16 cellular contexts compared by ENCODE assay signal in the genomic region with DNA sequence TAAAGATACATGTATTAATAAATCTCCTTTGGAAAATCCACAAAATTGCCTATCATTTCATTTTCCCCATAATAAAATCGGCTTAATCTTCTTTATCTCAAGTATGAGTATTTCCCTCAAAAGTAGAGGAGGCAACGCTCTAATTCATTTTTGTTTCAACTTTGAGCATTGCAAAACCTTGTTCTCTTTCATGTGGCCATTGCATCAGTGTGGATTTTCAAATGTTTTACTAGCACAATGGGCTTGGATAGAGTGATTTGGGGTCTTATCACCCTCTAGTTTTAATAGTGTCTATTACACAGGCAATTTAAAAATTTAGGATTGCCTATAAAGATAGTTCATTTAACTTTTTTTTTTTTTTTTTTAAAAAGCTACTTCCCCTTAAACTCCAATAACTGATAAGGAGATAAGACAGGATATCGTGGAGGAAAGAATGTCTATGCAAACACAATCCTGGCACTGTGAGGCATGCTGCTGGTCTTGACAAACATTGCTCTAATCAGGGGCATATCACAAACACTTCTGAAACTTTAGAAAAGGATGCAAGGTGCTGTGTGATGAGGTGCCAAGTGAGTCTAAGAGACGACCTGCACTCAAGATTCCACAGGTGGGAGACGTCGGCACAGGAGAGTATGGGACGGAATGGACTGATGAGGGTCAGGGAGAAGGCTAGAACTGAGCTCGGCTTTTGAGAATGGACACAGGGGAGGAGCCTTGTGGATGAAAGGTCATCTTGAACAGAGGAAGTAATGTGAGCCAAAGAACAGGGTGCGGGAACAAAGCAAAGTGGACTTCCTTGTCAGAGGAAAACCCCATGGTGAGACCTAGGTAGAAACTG.
DNase-seq lines count a peak whose midpoint lies in the region; ATAC-seq and TF ChIP-seq lines count a peak whose summit lies in the region.
"Had no signal": no experiment of that assay in that cellular context is flagged by ENCODE, and none has a peak within 500 bp of the region (broad histone marks: within the 10 kb centered on the region; RNA-seq: fewer than 3 reads in every experiment).

No MANE protein-coding gene starts in this region.

- H3K27ac ChIP-seq in GM23338 (ENCODE audit: low read depth) (no peak overlapping the region), PC-9 (peak overlapping the region; percentile 87), rectal smooth muscle tissue (ENCODE audit: low read depth, low read length) (no peak overlapping the region)

- no peaks in the 10 kb centered on the region for H3K9me3 ChIP-seq in PC-9 (ENCODE audit: insufficient read depth, low read depth)

- peaks cover 3% of the 10 kb centered on the region for H3K27me3 Mint-ChIP-seq in GM23338 (ENCODE audit: insufficient read depth, low read depth, poor library complexity)

- H3K4me2 ChIP-seq in GM23338 = no peak overlapping the region
- H3K4me2 ChIP-seq in PC-9 = peak overlapping the region; percentile 69

- no peaks in the 10 kb centered on the region; the same call in 1 of the 2 replicates for H3K4me1 ChIP-seq in GM23338 (ENCODE audit: insufficient read depth)
- peaks cover 46% of the 10 kb centered on the region for H3K4me1 ChIP-seq in PC-9 (replicated peaks; ENCODE audit: insufficient read depth)
- H3K4me1 ChIP-seq in rectal smooth muscle tissue (ENCODE audit: control insufficient read depth, insufficient read depth, low read length) = no peaks in the 10 kb centered on the region

- H3K4me3 Mint-ChIP-seq in GM23338 = no peak overlapping the region
- H3K4me3 Mint-ChIP-seq: activated naive CD8-positive, alpha-beta T cell had no signal

- peaks cover 12% of the 10 kb centered on the region for H3K4me1 Mint-ChIP-seq in GM23338

- CTCF ChIA-PET in PC-9 (lab: Charles Lee) = no interaction called here

- POLR2A ChIA-PET in PC-9 (lab: Charles Lee; ENCODE audit: unreplicated experiment) = interaction anchor here (0.6 kb wide), 1 partner anchor 57 kb away, joined by 5 read pairs; no protein-coding TSS in a partner anchor

- H3K4me3 ChIP-seq in GM23338 = no peak overlapping the region
- H3K4me3 ChIP-seq in PC-9 = peak overlapping the region; percentile 4; the same call in 1 of the 2 replicates
- peak overlapping the region; percentile 19 for H3K4me3 ChIP-seq in rectal smooth muscle tissue (ENCODE audit: low read length)

- H3K9me2 ChIP-seq in GM23338 (ENCODE audit: insufficient read depth) (no peaks in the 10 kb centered on the region), PC-9 (ENCODE audit: insufficient read depth) (no peaks in the 10 kb centered on the region)

- no peak for ATAC-seq in GM23338
- peak; percentile 38 for ATAC-seq in left lobe of liver
- no peak for ATAC-seq in HG02623 (IDR thresholded peaks at IDR 0.05; ENCODE audit: unreplicated experiment)
- ATAC-seq: HCT116 had no signal

- H2AFZ ChIP-seq in GM23338 (no peak overlapping the region), PC-9 (peak overlapping the region; percentile 52)

- TF ChIP-seq CTCF in GM23338 (conservative IDR thresholded peaks at IDR 0.05; ENCODE audit: low read depth in 2 of 2) (no peak), PC-9 (conservative IDR thresholded peaks at IDR 0.05) (no peak; the same call in 1 of the 2 replicates)

- H3F3A ChIP-seq in GM23338 (replicated peaks; ENCODE audit: low read depth) (no peaks in the 10 kb centered on the region), PC-9 (ENCODE audit: insufficient read depth, low read depth) (peaks cover 14% of the 10 kb centered on the region)

- intact Hi-C loops in PC-9 (cut with micrococcal nuclease; ENCODE audit: unreplicated experiment) = loop anchor here (5.0 kb wide), 1 partner anchor 314 kb away; no protein-coding TSS in a partner anchor

- no peaks in the 10 kb centered on the region; the same call in 2 of the 3 replicates for H3K9me3 Mint-ChIP-seq in GM23338

- peak; percentile 5 for DNase-seq in GM23338 (ENCODE audit: low spot score)
- DNase-seq in PC-9 = peak; percentile 37 to 98
- DNase-seq in left lobe of liver (ENCODE audit: low spot score) = no peak
- no peak for DNase-seq in MV-4-11 (lab: John Stamatoyannopoulos, UW)
- DNase-seq in HCEC 1CT = no peak
- DNase-seq: activated CD4-positive, alpha-beta T cell treated with anti-CD3 and anti-CD28 coated beads for 48 hours; glutamatergic neuron; NCI-H1417; NCI-H2107; NCI-H510A; occipital lobe; SW 1271 had no signal

- H3K36me3 ChIP-seq in GM23338 (ENCODE audit: insufficient read depth) = no peaks in the 10 kb centered on the region
- H3K36me3 ChIP-seq in PC-9 (ENCODE audit: low read depth) = no peaks in the 10 kb centered on the region
- no peaks in the 10 kb centered on the region for H3K36me3 ChIP-seq in rectal smooth muscle tissue (ENCODE audit: control insufficient read depth, insufficient read depth, low read length)

- no peaks in the 10 kb centered on the region for H4K20me1 ChIP-seq in GM23338 (replicated peaks; ENCODE audit: insufficient read depth)
- H4K20me1 ChIP-seq in PC-9 (ENCODE audit: insufficient read depth) = no peaks in the 10 kb centered on the region

- H3K79me2 ChIP-seq in GM23338 (replicated peaks; ENCODE audit: insufficient read depth) (no peaks in the 10 kb centered on the region), PC-9 (ENCODE audit: low read depth) (no peaks in the 10 kb centered on the region)

- no peak overlapping the region for H3K9ac ChIP-seq in rectal smooth muscle tissue (ENCODE audit: low read length)

- no TSS peak for BruUV-seq in PC-9 (replicated peaks; lab: Mats Ljungman, UMichigan)

- no peaks in the 10 kb centered on the region for H3K27me3 ChIP-seq in GM23338 (ENCODE audit: insufficient read depth)
- H3K27me3 ChIP-seq in PC-9 (ENCODE audit: insufficient read depth, low read depth) = no peaks in the 10 kb centered on the region
- H3K27me3 ChIP-seq in rectal smooth muscle tissue (ENCODE audit: control insufficient read depth, insufficient read depth, low read length) = peaks cover 2% of the 10 kb centered on the region

- H3K27ac Mint-ChIP-seq in GM23338 = no peak overlapping the region
- H3K27ac Mint-ChIP-seq: activated naive CD8-positive, alpha-beta T cell had no signal

- H3K36me3 Mint-ChIP-seq in GM23338 (ENCODE audit: low read depth) = no peaks in the 10 kb centered on the region

TF ChIP-seq in GM23338, 12 proteins besides CTCF, POLR2A, EP300 and RAD21:
- TF ChIP-seq ZNF114 (CRISPR knock-in tag; IDR thresholded peaks at IDR 0.05) (no peak), JUNB (IDR thresholded peaks at IDR 0.05; ENCODE audit: unreplicated experiment) (no peak)
- TF ChIP-seq, protein P1, sequence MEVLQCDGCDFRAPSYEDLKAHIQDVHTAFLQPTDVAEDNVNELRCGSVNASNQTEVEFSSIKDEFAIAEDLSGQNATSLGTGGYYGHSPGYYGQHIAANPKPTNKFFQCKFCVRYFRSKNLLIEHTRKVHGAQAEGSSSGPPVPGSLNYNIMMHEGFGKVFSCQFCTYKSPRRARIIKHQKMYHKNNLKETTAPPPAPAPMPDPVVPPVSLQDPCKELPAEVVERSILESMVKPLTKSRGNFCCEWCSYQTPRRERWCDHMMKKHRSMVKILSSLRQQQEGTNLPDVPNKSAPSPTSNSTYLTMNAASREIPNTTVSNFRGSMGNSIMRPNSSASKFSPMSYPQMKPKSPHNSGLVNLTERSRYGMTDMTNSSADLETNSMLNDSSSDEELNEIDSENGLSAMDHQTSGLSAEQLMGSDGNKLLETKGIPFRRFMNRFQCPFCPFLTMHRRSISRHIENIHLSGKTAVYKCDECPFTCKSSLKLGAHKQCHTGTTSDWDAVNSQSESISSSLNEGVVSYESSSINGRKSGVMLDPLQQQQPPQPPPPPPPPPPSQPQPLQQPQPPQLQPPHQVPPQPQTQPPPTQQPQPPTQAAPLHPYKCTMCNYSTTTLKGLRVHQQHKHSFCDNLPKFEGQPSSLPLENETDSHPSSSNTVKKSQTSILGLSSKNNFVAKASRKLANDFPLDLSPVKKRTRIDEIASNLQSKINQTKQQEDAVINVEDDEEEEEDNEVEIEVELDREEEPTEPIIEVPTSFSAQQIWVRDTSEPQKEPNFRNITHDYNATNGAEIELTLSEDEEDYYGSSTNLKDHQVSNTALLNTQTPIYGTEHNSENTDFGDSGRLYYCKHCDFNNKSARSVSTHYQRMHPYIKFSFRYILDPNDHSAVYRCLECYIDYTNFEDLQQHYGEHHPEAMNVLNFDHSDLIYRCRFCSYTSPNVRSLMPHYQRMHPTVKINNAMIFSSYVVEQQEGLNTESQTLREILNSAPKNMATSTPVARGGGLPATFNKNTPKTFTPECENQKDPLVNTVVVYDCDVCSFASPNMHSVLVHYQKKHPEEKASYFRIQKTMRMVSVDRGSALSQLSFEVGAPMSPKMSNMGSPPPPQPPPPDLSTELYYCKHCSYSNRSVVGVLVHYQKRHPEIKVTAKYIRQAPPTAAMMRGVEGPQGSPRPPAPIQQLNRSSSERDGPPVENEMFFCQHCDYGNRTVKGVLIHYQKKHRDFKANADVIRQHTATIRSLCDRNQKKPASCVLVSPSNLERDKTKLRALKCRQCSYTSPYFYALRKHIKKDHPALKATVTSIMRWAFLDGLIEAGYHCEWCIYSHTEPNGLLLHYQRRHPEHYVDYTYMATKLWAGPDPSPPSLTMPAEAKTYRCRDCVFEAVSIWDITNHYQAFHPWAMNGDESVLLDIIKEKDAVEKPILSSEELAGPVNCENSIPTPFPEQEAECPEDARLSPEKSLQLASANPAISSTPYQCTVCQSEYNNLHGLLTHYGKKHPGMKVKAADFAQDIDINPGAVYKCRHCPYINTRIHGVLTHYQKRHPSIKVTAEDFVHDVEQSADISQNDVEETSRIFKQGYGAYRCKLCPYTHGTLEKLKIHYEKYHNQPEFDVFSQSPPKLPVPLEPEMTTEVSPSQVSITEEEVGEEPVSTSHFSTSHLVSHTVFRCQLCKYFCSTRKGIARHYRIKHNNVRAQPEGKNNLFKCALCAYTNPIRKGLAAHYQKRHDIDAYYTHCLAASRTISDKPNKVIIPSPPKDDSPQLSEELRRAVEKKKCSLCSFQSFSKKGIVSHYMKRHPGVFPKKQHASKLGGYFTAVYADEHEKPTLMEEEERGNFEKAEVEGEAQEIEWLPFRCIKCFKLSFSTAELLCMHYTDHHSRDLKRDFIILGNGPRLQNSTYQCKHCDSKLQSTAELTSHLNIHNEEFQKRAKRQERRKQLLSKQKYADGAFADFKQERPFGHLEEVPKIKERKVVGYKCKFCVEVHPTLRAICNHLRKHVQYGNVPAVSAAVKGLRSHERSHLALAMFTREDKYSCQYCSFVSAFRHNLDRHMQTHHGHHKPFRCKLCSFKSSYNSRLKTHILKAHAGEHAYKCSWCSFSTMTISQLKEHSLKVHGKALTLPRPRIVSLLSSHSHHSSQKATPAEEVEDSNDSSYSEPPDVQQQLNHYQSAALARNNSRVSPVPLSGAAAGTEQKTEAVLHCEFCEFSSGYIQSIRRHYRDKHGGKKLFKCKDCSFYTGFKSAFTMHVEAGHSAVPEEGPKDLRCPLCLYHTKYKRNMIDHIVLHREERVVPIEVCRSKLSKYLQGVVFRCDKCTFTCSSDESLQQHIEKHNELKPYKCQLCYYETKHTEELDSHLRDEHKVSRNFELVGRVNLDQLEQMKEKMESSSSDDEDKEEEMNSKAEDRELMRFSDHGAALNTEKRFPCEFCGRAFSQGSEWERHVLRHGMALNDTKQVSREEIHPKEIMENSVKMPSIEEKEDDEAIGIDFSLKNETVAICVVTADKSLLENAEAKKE (CRISPR knock-in tag; IDR thresholded peaks at IDR 0.05) = no peak
TF ChIP-seq in GM23338: peak in this region for 0.

Comparison
In these comparisons a context has a peak if more than half of its experiments do, and no peak if none do; other contexts are left out.
1. DNase-seq: peak in GM23338 (single experiment) and PC-9 (2 of 2); none in left lobe of liver (single experiment), MV-4-11 (single experiment) and HCEC 1CT (single experiment).